In the genomic region with DNA sequence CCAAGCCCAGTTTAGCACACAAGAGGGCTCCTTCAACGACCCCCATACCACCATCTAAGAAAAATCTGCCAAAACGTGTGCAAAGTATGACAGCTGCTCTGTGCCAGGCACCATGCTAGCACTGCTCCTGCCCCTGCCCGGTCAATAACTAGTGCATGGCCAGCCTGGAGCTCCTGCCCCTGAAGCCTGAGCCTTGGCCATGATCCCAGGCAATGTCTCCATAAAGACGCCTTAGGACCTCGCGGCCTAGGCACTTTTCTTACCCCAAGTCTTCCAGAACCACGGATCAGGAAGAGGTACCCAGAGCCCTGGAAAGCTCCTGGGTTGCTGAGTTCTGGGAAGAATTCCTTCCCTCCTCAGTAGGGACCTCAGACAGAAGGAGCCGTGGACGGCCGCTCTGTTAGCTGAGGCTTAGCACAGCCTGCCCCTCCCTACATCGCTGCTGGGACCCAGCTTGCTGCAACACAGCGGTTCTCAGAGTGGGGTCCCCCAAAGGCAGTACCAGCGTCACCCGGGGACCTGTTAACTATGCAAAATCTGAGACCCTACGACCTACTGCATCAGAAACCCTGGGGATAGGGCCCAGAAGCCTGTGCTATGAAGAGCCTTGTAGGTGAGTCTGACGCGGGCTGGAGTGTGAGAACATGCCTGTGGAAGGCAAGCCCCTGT, we compare ENCODE assay signal across 29 cellular contexts.
DNase-seq lines count a peak whose midpoint lies in the region; ATAC-seq, FAIRE-seq and TF ChIP-seq lines count a peak whose summit lies in the region.
"Had no signal": no experiment of that assay in that cellular context is flagged by ENCODE, and none has a peak within 500 bp of the region (broad histone marks: within the 10 kb centered on the region; RNA-seq: fewer than 3 reads in every experiment).

No MANE protein-coding gene starts in this region.

- H3K23ac ChIP-seq in H1 (ENCODE audit: insufficient read length) (no peak overlapping the region), mesenchymal stem cell (ENCODE audit: low read length in 2 of 2) (no peak overlapping the region)

- H3K14ac ChIP-seq in H1 (ENCODE audit: insufficient read length) (no peak overlapping the region), mesenchymal stem cell (ENCODE audit: low read length in 2 of 2) (no peak overlapping the region)

- H2BK20ac ChIP-seq in H1 (ENCODE audit: low read length): no peak overlapping the region

- no peak overlapping the region for H3K56ac ChIP-seq in H1 (replicated peaks; ENCODE audit: insufficient read length, low read depth, low read length)

- H2AK5ac ChIP-seq in H1 (ENCODE audit: low read depth, low read length): no peak overlapping the region
- H2AK5ac ChIP-seq in mesenchymal stem cell (ENCODE audit: low read length, severe bottlenecking): no peak overlapping the region

- H3K4me1 ChIP-seq in H1 (replicated peaks in 1 of 4; ENCODE audit: control insufficient read depth in 3 of 4, insufficient read depth in 4 of 4, low read length in 3 of 4) (no peaks in the 10 kb centered on the region), sigmoid colon (peaks cover 0 to 51% (median 50%) of the 10 kb centered on the region in 4 donors), vagina (peaks cover 38% of the 10 kb centered on the region), neural progenitor cell (no peaks in the 10 kb centered on the region), mesenchymal stem cell (ENCODE audit: control insufficient read depth, insufficient read depth, low read depth, low read length) (peaks cover 2% of the 10 kb centered on the region)
- H3K4me1 ChIP-seq: HAP-1 had no signal

- H2BK15ac ChIP-seq in H1 (ENCODE audit: low read length) (no peak overlapping the region), mesenchymal stem cell (ENCODE audit: low read depth, poor library complexity, severe bottlenecking) (no peak overlapping the region)

- ATAC-seq in HG03439 (IDR thresholded peaks at IDR 0.05; ENCODE audit: unreplicated experiment): no peak
- ATAC-seq: GM12878; Panc1; stimulated activated naive B cell treated with anti-CD40 and anti-IgM and Interleukin-4, amounts not matched to agents 10 μg/mL and 1 μg/mL and 100 μg/mL, for 72 hours had no signal

- H3K18ac ChIP-seq in H1 (ENCODE audit: extremely low read depth, low read length) (no peak overlapping the region), mesenchymal stem cell (ENCODE audit: low read depth in 1 of 2, low read length in 2 of 2) (no peak overlapping the region)

- H2BK120ac ChIP-seq in H1 (replicated peaks; ENCODE audit: low read depth, low read length): no peak overlapping the region
- H2BK120ac ChIP-seq in mesenchymal stem cell (ENCODE audit: low read depth, low read length): no peak overlapping the region

- H3K4ac ChIP-seq in H1 (replicated peaks; ENCODE audit: insufficient read length, low read depth, low read length): no peak overlapping the region
- no peak overlapping the region for H3K4ac ChIP-seq in mesenchymal stem cell (ENCODE audit: low read depth in 1 of 2, low read length in 2 of 2)

- intact Hi-C loops in lower leg skin (cut with DNase I; ENCODE audit: low total_unique reads) (no loop called here), sigmoid colon (cut with DNase I) (no loop called here), vagina (cut with DNase I) (no loop called here)

- no peaks in the 10 kb centered on the region for H3K79me2 ChIP-seq in H1 (ENCODE audit: control insufficient read depth in 1 of 2, insufficient read depth in 2 of 2, low read length in 2 of 2)
- H3K79me2 ChIP-seq in neural progenitor cell (ENCODE audit: low read depth): no peaks in the 10 kb centered on the region

- no peaks in the 10 kb centered on the region for H4K20me1 ChIP-seq in H1 (replicated peaks in 1 of 2; ENCODE audit: control insufficient read depth in 1 of 2, insufficient read depth in 2 of 2, low read length in 2 of 2)
- no peaks in the 10 kb centered on the region for H4K20me1 ChIP-seq in neural progenitor cell (ENCODE audit: low read depth)
- H4K20me1 ChIP-seq: BLaER1 treated with 17β-estradiol and CSF1 and Interleukin-3, amounts not matched to agents 10 nM and 100 nM had no signal

- no peak for TF ChIP-seq CTCF in H1 (IDR thresholded peaks at IDR 0.05; ENCODE audit: control extremely low read depth in 1 of 3, insufficient read depth in 1 of 3, low read depth in 1 of 3, low read length in 3 of 3)
- TF ChIP-seq CTCF in lower leg skin (IDR thresholded peaks at IDR 0.05): no peak
- no peak for TF ChIP-seq CTCF in sigmoid colon (IDR thresholded peaks at IDR 0.05)
- TF ChIP-seq CTCF in vagina (IDR thresholded peaks at IDR 0.05): no peak
- TF ChIP-seq CTCF in neural progenitor cell (IDR thresholded peaks at IDR 0.05): no peak

- no peaks in the 10 kb centered on the region for H3K23me2 ChIP-seq in H1 (ENCODE audit: low read depth, low read length)

- H3F3A ChIP-seq in neural progenitor cell (ENCODE audit: low read depth): no peaks in the 10 kb centered on the region

- peak overlapping the region; percentile 0; the same call in 1 of the 2 replicates for H4K8ac ChIP-seq in H1 (ENCODE audit: extremely low read depth, insufficient read depth, low read length)
- no peak overlapping the region for H4K8ac ChIP-seq in mesenchymal stem cell (ENCODE audit: low read length)

- no peak overlapping the region for H3K27ac Mint-ChIP-seq in neural progenitor cell
- H3K27ac Mint-ChIP-seq: activated T-helper 1 cell treated with anti-CD3 and anti-CD28 coated beads, Interleukin-12 subunit alpha, Interleukin-12 subunit beta, Interleukin-2, Interleukin-4 antibody, amounts not matched to agents 30 ng/mL and 10 ng/mL and 1 ng/mL, durations not matched to agents 14 hours and 24 hours and 36 hours; endodermal cell; progenitor cell of endocrine pancreas; stimulated activated naive B cell treated with anti-CD40 and anti-IgM and Interleukin-4, amounts not matched to agents 10 μg/mL and 1 μg/mL and 100 μg/mL, for 72 hours had no signal

- no peak overlapping the region for H3K9ac ChIP-seq in H1 (replicated peaks in 1 of 4; ENCODE audit: extremely low read depth in 1 of 4, low read depth in 3 of 4, low read length in 3 of 4)
- no peak overlapping the region for H3K9ac ChIP-seq in neural progenitor cell
- no peak overlapping the region for H3K9ac ChIP-seq in mesenchymal stem cell (ENCODE audit: low read length)
- H3K9ac ChIP-seq: BLaER1 treated with 17β-estradiol and CSF1 and Interleukin-3, amounts not matched to agents 10 nM and 100 nM; KMS-11 had no signal

- H2AFZ ChIP-seq in H1 (ENCODE audit: low read length): no peak overlapping the region
- H2AFZ ChIP-seq in neural progenitor cell (replicated peaks): no peak overlapping the region
- H2AFZ ChIP-seq in mesenchymal stem cell (ENCODE audit: low read depth, low read length): no peak overlapping the region

- H3K4me3 ChIP-seq in H1 (ENCODE audit: extremely low read depth in 1 of 4, insufficient read depth in 2 of 4, low read depth in 3 of 4, low read length in 4 of 4) (no peak overlapping the region), lower leg skin (ENCODE audit: low read depth, poor library complexity, severe bottlenecking) (no peak overlapping the region), sigmoid colon (no peak overlapping the region), vagina (no peak overlapping the region), neural progenitor cell (no peak overlapping the region), mesenchymal stem cell (ENCODE audit: insufficient read depth in 1 of 2, low read depth in 1 of 2, low read length in 2 of 2) (no peak overlapping the region)
- H3K4me3 ChIP-seq: BLaER1 treated with 17β-estradiol and CSF1 and Interleukin-3, amounts not matched to agents 10 nM and 100 nM; GM12878; HAP-1 had no signal

- no peak for TF ChIP-seq RAD21 in H1 (IDR thresholded peaks at IDR 0.05 in 1 of 2, conservative IDR thresholded peaks at IDR 0.05 in 1 of 2; ENCODE audit: low read depth in 2 of 2, low read length in 2 of 2)

- WGBS in H1 (ENCODE audit: extremely low coverage in 1 of 2, insufficient coverage in 1 of 2, insufficient read length in 1 of 2, insufficient replicate concordance in 2 of 2, low coverage in 1 of 2, low lambda C conversion rate in 2 of 2, missing lambda C conversion rate in 1 of 2), 2 experiments: 89% methylated on average over 17 of the region's 17 CpGs; no CpG with 5 or more reads in 1 of the 2 experiments
- WGBS in lower leg skin, 2 donors: 79 to 85% methylated on average over 16 to 17 of the region's 17 CpGs
- WGBS in sigmoid colon, 2 donors: 81 to 89% methylated on average over 17 of the region's 17 CpGs
- WGBS in mesenchymal stem cell: 83% methylated on average over 17 of the region's 17 CpGs

- H3K36me3 ChIP-seq in H1 (ENCODE audit: control insufficient read depth in 2 of 4, insufficient read depth in 4 of 4, low read length in 3 of 4) (no peaks in the 10 kb centered on the region), sigmoid colon (no peaks in the 10 kb centered on the region), vagina (no peaks in the 10 kb centered on the region), neural progenitor cell (no peaks in the 10 kb centered on the region), mesenchymal stem cell (ENCODE audit: control insufficient read depth in 1 of 2, insufficient read depth in 2 of 2, low read depth in 1 of 2, low read length in 2 of 2) (no peaks in the 10 kb centered on the region)
- H3K36me3 ChIP-seq: BLaER1 treated with 17β-estradiol and CSF1 and Interleukin-3, amounts not matched to agents 10 nM and 100 nM; HAP-1; neutrophil had no signal

- H3K27me3 Mint-ChIP-seq in neural progenitor cell (ENCODE audit: insufficient read depth, low read depth): peaks cover 4% of the 10 kb centered on the region

- H2BK5ac ChIP-seq in H1 (ENCODE audit: low read depth, low read length): no peak overlapping the region
- no peak overlapping the region for H2BK5ac ChIP-seq in mesenchymal stem cell (ENCODE audit: low read depth, low read length, poor library complexity, severe bottlenecking)

- H3K4me2 ChIP-seq in H1 (ENCODE audit: insufficient read depth in 1 of 2, low read depth in 2 of 2, low read length in 2 of 2) (no peak overlapping the region), neural progenitor cell (no peak overlapping the region), mesenchymal stem cell (ENCODE audit: low read length, poor library complexity, severe bottlenecking) (no peak overlapping the region)
- H3K4me2 ChIP-seq: KMS-11 had no signal

- no peak for TF ChIP-seq EP300 in H1 (IDR thresholded peaks at IDR 0.05; ENCODE audit: borderline replicate concordance in 1 of 2, low read depth in 2 of 2, low read length in 2 of 2)
- TF ChIP-seq EP300 in sigmoid colon (IDR thresholded peaks at IDR 0.05): no peak

- H4K91ac ChIP-seq in H1 (replicated peaks; ENCODE audit: insufficient read length, low read length): no peak overlapping the region
- H4K91ac ChIP-seq in mesenchymal stem cell (ENCODE audit: low read length): no peak overlapping the region

- no peaks in the 10 kb centered on the region for H3K27me3 ChIP-seq in H1 (replicated peaks in 1 of 4; ENCODE audit: control insufficient read depth in 3 of 4, extremely low read depth in 1 of 4, insufficient read depth in 3 of 4, low read length in 3 of 4)
- no peaks in the 10 kb centered on the region for H3K27me3 ChIP-seq in sigmoid colon
- no peaks in the 10 kb centered on the region for H3K27me3 ChIP-seq in vagina
- H3K27me3 ChIP-seq in neural progenitor cell: no peaks in the 10 kb centered on the region
- H3K27me3 ChIP-seq in mesenchymal stem cell (ENCODE audit: control insufficient read depth in 1 of 2, insufficient read depth in 1 of 2, low read length in 2 of 2): no peaks in the 10 kb centered on the region
- H3K27me3 ChIP-seq: BLaER1 treated with 17β-estradiol and CSF1 and Interleukin-3, amounts not matched to agents 10 nM and 100 nM; neutrophil had no signal

- no peaks in the 10 kb centered on the region for H3K36me3 Mint-ChIP-seq in neural progenitor cell
- H3K36me3 Mint-ChIP-seq: brain; stimulated activated naive B cell treated with anti-CD40 and anti-IgM and Interleukin-4, amounts not matched to agents 10 μg/mL and 1 μg/mL and 100 μg/mL, for 72 hours had no signal

- DNase-seq in H1 (ENCODE audit: low read depth in 1 of 2, low spot score in 2 of 2) (no peak), lower leg skin (ENCODE audit: low spot score in 2 of 2) (peak; percentile 12 to 73), sigmoid colon (no peak), vagina (ENCODE audit: extremely low spot score in 2 of 2) (peak; percentile 83 to 88), neural progenitor cell (ENCODE audit: low spot score) (no peak), mesenchymal stem cell (no peak)
- DNase-seq: activated CD4-positive, alpha-beta T cell treated with anti-CD3 and anti-CD28 coated beads, Interleukin-2, amount 50 U/mL, for 48 hours; activated naive CD4-positive, alpha-beta T cell treated with Interleukin-2 at 50 U/mL for 16 hours; cerebellar nuclear complex; dermis blood vessel endothelial cell; endodermal cell; kidney glomerular epithelial cell; NCI-H1436; NCI-H2081 treated with DMSO at 0.1 percent for 48 hours; NCI-H226; SHP77 treated with DMSO at 0.1 percent for 48 hours; stimulated activated naive B cell treated with anti-CD40 and anti-IgM and Interleukin-4, amounts not matched to agents 10 μg/mL and 1 μg/mL and 100 μg/mL, for 72 hours; T-helper 2 cell had no signal

- no peak overlapping the region for H4K5ac ChIP-seq in H1 (ENCODE audit: insufficient read length, low read depth, low read length)

- H3K27ac ChIP-seq in H1 (ENCODE audit: low read depth, low read length) (no peak overlapping the region), sigmoid colon (peak overlapping the region; percentile 81 to 95 (median 94)), vagina (peak overlapping the region; percentile 90), neural progenitor cell (no peak overlapping the region), mesenchymal stem cell (ENCODE audit: low read length, poor library complexity, severe bottlenecking) (no peak overlapping the region)
- H3K27ac ChIP-seq: KMS-11, neutrophil had no signal

- TF ChIP-seq POLR2A in H1 (IDR thresholded peaks at IDR 0.05; ENCODE audit: control extremely low read depth in 1 of 2, low read depth in 2 of 2, low read length in 2 of 2): no peak
- TF ChIP-seq POLR2A in lower leg skin (IDR thresholded peaks at IDR 0.05): no peak
- no peak for TF ChIP-seq POLR2A in sigmoid colon (IDR thresholded peaks at IDR 0.05)
- no peak for TF ChIP-seq POLR2A in vagina (IDR thresholded peaks at IDR 0.05)

- H3K9me3 Mint-ChIP-seq in neural progenitor cell: peaks cover 2% of the 10 kb centered on the region
- H3K9me3 Mint-ChIP-seq: activated T-helper 1 cell treated with anti-CD3 and anti-CD28 coated beads, Interleukin-12 subunit alpha, Interleukin-12 subunit beta, Interleukin-2, Interleukin-4 antibody, amounts not matched to agents 30 ng/mL and 10 ng/mL and 1 ng/mL, durations not matched to agents 14 hours and 24 hours and 36 hours; endodermal cell had no signal

- POLR2A ChIA-PET in H1 (lab: Charles Lee; ENCODE audit: partially characterized antibody): no interaction called here

- FAIRE-seq in H1 (lab: Jason Lieb, UNC): no peak
- FAIRE-seq: frontal cortex, GM12878 had no signal

- H3K4me1 Mint-ChIP-seq in neural progenitor cell: peaks cover 14% of the 10 kb centered on the region
- H3K4me1 Mint-ChIP-seq: endodermal cell; stimulated activated naive B cell treated with anti-CD40 and anti-IgM and Interleukin-4, amounts not matched to agents 10 μg/mL and 1 μg/mL and 100 μg/mL, for 72 hours had no signal

- H2BK12ac ChIP-seq in H1 (ENCODE audit: low read depth, low read length) (no peak overlapping the region), mesenchymal stem cell (ENCODE audit: low read length in 2 of 2) (no peak overlapping the region)

- H3K79me1 ChIP-seq in H1 (ENCODE audit: low read depth, low read length): no peaks in the 10 kb centered on the region
- H3K79me1 ChIP-seq in mesenchymal stem cell (replicated peaks; ENCODE audit: low read length, poor library complexity, severe bottlenecking): no peaks in the 10 kb centered on the region

- H3K9me3 ChIP-seq in H1 (ENCODE audit: insufficient read depth in 2 of 2, low read depth in 1 of 2, low read length in 1 of 2) (no peaks in the 10 kb centered on the region), sigmoid colon (no peaks in the 10 kb centered on the region), vagina (no peaks in the 10 kb centered on the region), neural progenitor cell (ENCODE audit: low read depth) (no peaks in the 10 kb centered on the region), mesenchymal stem cell (ENCODE audit: control insufficient read depth, low read length) (peaks cover 8% of the 10 kb centered on the region)
- H3K9me3 ChIP-seq: HAP-1, neutrophil had no signal

- no peak overlapping the region for H3K4me3 Mint-ChIP-seq in neural progenitor cell
- H3K4me3 Mint-ChIP-seq: activated T-helper 1 cell treated with anti-CD3 and anti-CD28 coated beads, Interleukin-12 subunit alpha, Interleukin-12 subunit beta, Interleukin-2, Interleukin-4 antibody, amounts not matched to agents 30 ng/mL and 10 ng/mL and 1 ng/mL, durations not matched to agents 14 hours and 24 hours and 36 hours; brain; endodermal cell; stimulated activated naive B cell treated with anti-CD40 and anti-IgM and Interleukin-4, amounts not matched to agents 10 μg/mL and 1 μg/mL and 100 μg/mL, for 72 hours had no signal

- CTCF ChIA-PET in H1 (lab: Charles Lee; ENCODE audit: partially characterized antibody): no interaction called here

Comparison
In these comparisons a context has a peak if more than half of its experiments do, and no peak if none do; other contexts are left out.
1. DNase-seq: peak in lower leg skin (2 of 2) and vagina (2 of 2); none in H1 (0 of 2), sigmoid colon (single experiment), neural progenitor cell (single experiment) and mesenchymal stem cell (single experiment).
2. H3K27ac ChIP-seq: peak in sigmoid colon (4 of 4) and vagina (single experiment); none in H1 (single experiment), neural progenitor cell (single experiment) and mesenchymal stem cell (single experiment).